1 cellular context compared by ENCODE assay signal in genomic region chr11:10622957-10623787, GRCh38.
TF ChIP-seq lines count a peak whose summit lies in the region.

No MANE protein-coding gene starts in this region.

TF ChIP-seq in K562, 482 proteins besides CTCF, POLR2A, EP300 and RAD21 (continued from another document):
- no peak for TF ChIP-seq PBX2 (CRISPR knock-in tag; IDR thresholded peaks at IDR 0.05; ENCODE audit: low read depth)
- TF ChIP-seq PBX2 (tag; conservative IDR thresholded peaks at IDR 0.05; ENCODE audit: low read depth): no peak
- TF ChIP-seq TEAD4 (IDR thresholded peaks at IDR 0.05; ENCODE audit: low read length): no peak
- no peak for TF ChIP-seq TEAD4 (CRISPR knock-in tag; IDR thresholded peaks at IDR 0.05; ENCODE audit: borderline replicate concordance)
- TF ChIP-seq NBN (IDR thresholded peaks at IDR 0.05; ENCODE audit: low read depth): no peak
- peak; percentile 2 for TF ChIP-seq MEIS2 (IDR thresholded peaks at IDR 0.05; ENCODE audit: partially characterized antibody)
- TF ChIP-seq SMARCE1 (IDR thresholded peaks at IDR 0.05): peak; percentile 25; the same call in 1 of the 2 replicates
- TF ChIP-seq KHSRP (IDR thresholded peaks at IDR 0.05): no peak
- TF ChIP-seq ZNF134 (CRISPR knock-in tag; conservative IDR thresholded peaks at IDR 0.05): no peak
- no peak for TF ChIP-seq ZNF444 (CRISPR knock-in tag; IDR thresholded peaks at IDR 0.05)
- TF ChIP-seq, protein P1, sequence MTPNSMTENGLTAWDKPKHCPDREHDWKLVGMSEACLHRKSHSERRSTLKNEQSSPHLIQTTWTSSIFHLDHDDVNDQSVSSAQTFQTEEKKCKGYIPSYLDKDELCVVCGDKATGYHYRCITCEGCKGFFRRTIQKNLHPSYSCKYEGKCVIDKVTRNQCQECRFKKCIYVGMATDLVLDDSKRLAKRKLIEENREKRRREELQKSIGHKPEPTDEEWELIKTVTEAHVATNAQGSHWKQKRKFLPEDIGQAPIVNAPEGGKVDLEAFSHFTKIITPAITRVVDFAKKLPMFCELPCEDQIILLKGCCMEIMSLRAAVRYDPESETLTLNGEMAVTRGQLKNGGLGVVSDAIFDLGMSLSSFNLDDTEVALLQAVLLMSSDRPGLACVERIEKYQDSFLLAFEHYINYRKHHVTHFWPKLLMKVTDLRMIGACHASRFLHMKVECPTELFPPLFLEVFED (CRISPR knock-in tag; conservative IDR thresholded peaks at IDR 0.05): no peak
- TF ChIP-seq JUND (IDR thresholded peaks at IDR 0.05; ENCODE audit: borderline replicate concordance, low read depth, low read length): no peak
- peak; percentile 15; the same call in 1 of the 3 replicates for TF ChIP-seq JUND (tag; IDR thresholded peaks at IDR 0.05; ENCODE audit: borderline replicate concordance, low read depth, low read length)
- no peak for TF ChIP-seq HOXB6 (CRISPR knock-in tag; IDR thresholded peaks at IDR 0.05; ENCODE audit: borderline replicate concordance)
- TF ChIP-seq NR2C2 (CRISPR knock-in tag; IDR thresholded peaks at IDR 0.05): no peak
- TF ChIP-seq NR2C2 (tag; IDR thresholded peaks at IDR 0.05): peak; percentile 60
- TF ChIP-seq, protein P2, sequence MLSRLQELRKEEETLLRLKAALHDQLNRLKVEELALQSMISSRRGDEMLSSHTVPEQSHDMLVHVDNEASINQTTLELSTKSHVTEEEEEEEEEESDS (CRISPR knock-in tag; IDR thresholded peaks at IDR 0.05): no peak
- TF ChIP-seq CHAMP1 (IDR thresholded peaks at IDR 0.05): no peak
- TF ChIP-seq OTX1 (CRISPR knock-in tag; IDR thresholded peaks at IDR 0.05): no peak
- TF ChIP-seq GABPB1 (CRISPR knock-in tag; IDR thresholded peaks at IDR 0.05): peak; percentile 37; the same call in 1 of the 2 replicates
- TF ChIP-seq, protein P3, sequence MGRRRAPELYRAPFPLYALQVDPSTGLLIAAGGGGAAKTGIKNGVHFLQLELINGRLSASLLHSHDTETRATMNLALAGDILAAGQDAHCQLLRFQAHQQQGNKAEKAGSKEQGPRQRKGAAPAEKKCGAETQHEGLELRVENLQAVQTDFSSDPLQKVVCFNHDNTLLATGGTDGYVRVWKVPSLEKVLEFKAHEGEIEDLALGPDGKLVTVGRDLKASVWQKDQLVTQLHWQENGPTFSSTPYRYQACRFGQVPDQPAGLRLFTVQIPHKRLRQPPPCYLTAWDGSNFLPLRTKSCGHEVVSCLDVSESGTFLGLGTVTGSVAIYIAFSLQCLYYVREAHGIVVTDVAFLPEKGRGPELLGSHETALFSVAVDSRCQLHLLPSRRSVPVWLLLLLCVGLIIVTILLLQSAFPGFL (CRISPR knock-in tag; IDR thresholded peaks at IDR 0.05): no peak
- TF ChIP-seq BACH1 (tag; IDR thresholded peaks at IDR 0.05): 0 out of 2 replicates have a peak, but pooled peaks have one; percentile 23
- TF ChIP-seq, protein P4, sequence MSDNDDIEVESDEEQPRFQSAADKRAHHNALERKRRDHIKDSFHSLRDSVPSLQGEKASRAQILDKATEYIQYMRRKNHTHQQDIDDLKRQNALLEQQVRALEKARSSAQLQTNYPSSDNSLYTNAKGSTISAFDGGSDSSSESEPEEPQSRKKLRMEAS (CRISPR knock-in tag; IDR thresholded peaks at IDR 0.05): no peak
- no peak for TF ChIP-seq ZNF253 (CRISPR knock-in tag; conservative IDR thresholded peaks at IDR 0.05)
- TF ChIP-seq ZNF766 (CRISPR knock-in tag; conservative IDR thresholded peaks at IDR 0.05): 0 out of 2 replicates have a peak, but pooled peaks have one; percentile 31
- TF ChIP-seq ETV6 (IDR thresholded peaks at IDR 0.05; ENCODE audit: borderline replicate concordance in 1 of 2, low read depth in 2 of 2, low read length in 1 of 2): peak in 1 of 2 experiments; percentile 90; a peak in 2 of 4 replicates
- no peak for TF ChIP-seq ETV6 (CRISPR knock-in tag; IDR thresholded peaks at IDR 0.05; ENCODE audit: borderline replicate concordance)
- TF ChIP-seq, protein P5, sequence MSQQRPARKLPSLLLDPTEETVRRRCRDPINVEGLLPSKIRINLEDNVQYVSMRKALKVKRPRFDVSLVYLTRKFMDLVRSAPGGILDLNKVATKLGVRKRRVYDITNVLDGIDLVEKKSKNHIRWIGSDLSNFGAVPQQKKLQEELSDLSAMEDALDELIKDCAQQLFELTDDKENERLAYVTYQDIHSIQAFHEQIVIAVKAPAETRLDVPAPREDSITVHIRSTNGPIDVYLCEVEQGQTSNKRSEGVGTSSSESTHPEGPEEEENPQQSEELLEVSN (IDR thresholded peaks at IDR 0.05; ENCODE audit: borderline replicate concordance in 1 of 2, extremely low read depth in 1 of 2, insufficient read depth in 1 of 2, insufficient read length in 1 of 2, low read depth in 1 of 2, low read length in 1 of 2, poor library complexity in 1 of 2, severe bottlenecking in 1 of 2): peak in 1 of 2 experiments; percentile 22
- TF ChIP-seq HNRNPL (IDR thresholded peaks at IDR 0.05; ENCODE audit: low read depth, low read length): no peak
- TF ChIP-seq EGR1 (conservative IDR thresholded peaks at IDR 0.05): no peak
- TF ChIP-seq CREB3 (tag; conservative IDR thresholded peaks at IDR 0.05; ENCODE audit: low read depth): 0 out of 2 replicates have a peak, but pooled peaks have one; percentile 52
- no peak for TF ChIP-seq SMARCA5 (IDR thresholded peaks at IDR 0.05)
- 0 out of 2 replicates have a peak, but pooled peaks have one; percentile 27 for TF ChIP-seq AFF4 (CRISPR knock-in tag; IDR thresholded peaks at IDR 0.05)
- TF ChIP-seq ZSCAN32 (CRISPR knock-in tag; IDR thresholded peaks at IDR 0.05): no peak
- no peak for TF ChIP-seq NELFE (IDR thresholded peaks at IDR 0.05; ENCODE audit: insufficient read depth, insufficient read length)
- TF ChIP-seq, protein P6, sequence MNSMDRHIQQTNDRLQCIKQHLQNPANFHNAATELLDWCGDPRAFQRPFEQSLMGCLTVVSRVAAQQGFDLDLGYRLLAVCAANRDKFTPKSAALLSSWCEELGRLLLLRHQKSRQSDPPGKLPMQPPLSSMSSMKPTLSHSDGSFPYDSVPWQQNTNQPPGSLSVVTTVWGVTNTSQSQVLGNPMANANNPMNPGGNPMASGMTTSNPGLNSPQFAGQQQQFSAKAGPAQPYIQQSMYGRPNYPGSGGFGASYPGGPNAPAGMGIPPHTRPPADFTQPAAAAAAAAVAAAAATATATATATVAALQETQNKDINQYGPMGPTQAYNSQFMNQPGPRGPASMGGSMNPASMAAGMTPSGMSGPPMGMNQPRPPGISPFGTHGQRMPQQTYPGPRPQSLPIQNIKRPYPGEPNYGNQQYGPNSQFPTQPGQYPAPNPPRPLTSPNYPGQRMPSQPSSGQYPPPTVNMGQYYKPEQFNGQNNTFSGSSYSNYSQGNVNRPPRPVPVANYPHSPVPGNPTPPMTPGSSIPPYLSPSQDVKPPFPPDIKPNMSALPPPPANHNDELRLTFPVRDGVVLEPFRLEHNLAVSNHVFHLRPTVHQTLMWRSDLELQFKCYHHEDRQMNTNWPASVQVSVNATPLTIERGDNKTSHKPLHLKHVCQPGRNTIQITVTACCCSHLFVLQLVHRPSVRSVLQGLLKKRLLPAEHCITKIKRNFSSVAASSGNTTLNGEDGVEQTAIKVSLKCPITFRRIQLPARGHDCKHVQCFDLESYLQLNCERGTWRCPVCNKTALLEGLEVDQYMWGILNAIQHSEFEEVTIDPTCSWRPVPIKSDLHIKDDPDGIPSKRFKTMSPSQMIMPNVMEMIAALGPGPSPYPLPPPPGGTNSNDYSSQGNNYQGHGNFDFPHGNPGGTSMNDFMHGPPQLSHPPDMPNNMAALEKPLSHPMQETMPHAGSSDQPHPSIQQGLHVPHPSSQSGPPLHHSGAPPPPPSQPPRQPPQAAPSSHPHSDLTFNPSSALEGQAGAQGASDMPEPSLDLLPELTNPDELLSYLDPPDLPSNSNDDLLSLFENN (IDR thresholded peaks at IDR 0.05; ENCODE audit: low read depth in 2 of 2, low read length in 2 of 2): no peak
